12 cellular contexts compared by ENCODE assay signal in the genomic region with DNA sequence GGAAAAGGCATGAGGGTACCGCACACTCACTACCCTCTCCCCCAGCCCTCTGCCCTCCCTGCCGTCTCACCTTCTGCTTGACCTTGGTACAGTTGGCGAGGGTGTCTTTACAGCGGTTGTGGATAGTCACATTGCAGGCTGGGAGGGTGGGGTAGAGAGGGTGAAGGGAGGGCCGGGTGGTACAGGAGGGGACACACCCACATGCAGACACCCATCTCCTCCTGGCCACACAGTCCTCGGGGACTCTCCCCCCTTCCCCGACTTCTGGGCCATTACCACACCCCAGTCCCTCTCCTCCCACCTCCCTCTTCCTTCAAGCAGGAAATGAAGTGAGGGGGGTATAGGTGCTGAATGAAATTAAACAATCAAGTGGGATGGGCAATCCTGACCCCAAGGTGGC. TPM values are rescaled to one million over a fixed set of nuclear protein-coding genes. Genes with fewer than 3 reads are reported as not detected.
DNase-seq lines count a peak whose midpoint lies in the region; ATAC-seq and TF ChIP-seq lines count a peak whose summit lies in the region.
"Had no signal": no experiment of that assay in that cellular context is flagged by ENCODE, and none has a peak within 500 bp of the region (broad histone marks: within the 10 kb centered on the region; RNA-seq: fewer than 3 reads in every experiment).

No MANE protein-coding gene starts in this region.

- in situ Hi-C loops in GM23248 (cut with MboI) = no loop called here
- in situ Hi-C loops in G401 (cut with HindIII; ENCODE audit: low sequenced_read_pairs) = loop anchor here (5.0 kb wide), 1 partner anchor 46 kb away; no protein-coding TSS in a partner anchor

- no peak for TF ChIP-seq POLR2A in spleen (IDR thresholded peaks at IDR 0.05)

- H3K9ac ChIP-seq in GM23248 = peak overlapping the region; percentile 78; the same call in 1 of the 2 replicates

- peaks cover 77% of the 10 kb centered on the region for H3K79me2 ChIP-seq in GM23248 (ENCODE audit: insufficient read depth)

- H3K36me3 ChIP-seq in GM23248 (ENCODE audit: low read depth) (peaks cover 50% of the 10 kb centered on the region), spleen (peaks cover 3 to 89% (median 69%) of the 10 kb centered on the region in 6 donors)

- H3K27ac Mint-ChIP-seq in activated CD8-positive, alpha-beta T cell treated with anti-CD3 and anti-CD28 coated beads for 36 hours = peak overlapping the region; percentile 88

- H4K20me1 ChIP-seq in GM23248 (ENCODE audit: insufficient read depth) = no peaks in the 10 kb centered on the region

- 77 to 85% methylated on average over 6 to 7 of the region's 7 CpGs for WGBS in GM23248 (ENCODE audit: low coverage in 1 of 2, low lambda C conversion rate in 2 of 2, missing lambda C conversion rate in 2 of 2), 2 experiments
- 30 to 47% (median 41%) methylated on average over 6 to 7 of the region's 7 CpGs for WGBS in spleen, 5 donors

- TF ChIP-seq CTCF in activated CD8-positive, alpha-beta T cell treated with anti-CD3 and anti-CD28 coated beads for 36 hours (IDR thresholded peaks at IDR 0.05) = no peak
- TF ChIP-seq CTCF in spleen (IDR thresholded peaks at IDR 0.05 in 8 of 11, conservative IDR thresholded peaks at IDR 0.05 in 3 of 11) = no peak

- intact Hi-C loops in activated CD8-positive, alpha-beta T cell treated with anti-CD3 and anti-CD28 coated beads for 36 hours (cut with micrococcal nuclease) = no loop called here
- intact Hi-C loops in left ventricle myocardium superior (cut with micrococcal nuclease) (no loop called here), spleen (cut with DNase I; ENCODE audit: low total_unique reads) (no loop called here)

- peaks cover 45% of the 10 kb centered on the region for H3F3A ChIP-seq in GM23248 (ENCODE audit: insufficient read depth)

- H3K27ac ChIP-seq in GM23248 (no peak overlapping the region), spleen (peak overlapping the region; percentile 55 to 99 (median 92))

- no peak overlapping the region for H2AFZ ChIP-seq in GM23248

- no peaks in the 10 kb centered on the region for H3K9me2 ChIP-seq in GM23248 (ENCODE audit: insufficient read depth)

- H3K36me3 Mint-ChIP-seq in activated CD8-positive, alpha-beta T cell treated with anti-CD3 and anti-CD28 coated beads for 36 hours (ENCODE audit: low read depth) = peaks cover 73% of the 10 kb centered on the region

- DNase-seq in GM23248 (no peak), left ventricle myocardium superior (no peak), spleen (no peak), NCI-H1092 (lab: John Stamatoyannopoulos, UW) (no peak), G401 (ENCODE audit: low spot score) (no peak)
- DNase-seq in activated CD8-positive, alpha-beta T cell treated with anti-CD3 and anti-CD28 coated beads for 36 hours = no peak
- no peak for DNase-seq in activated effector memory CD4-positive, alpha-beta T cell treated with Interleukin-2 at 50 U/mL for 16 hours
- DNase-seq: DND-41; HFFc6; NCI-H226; stimulated activated CD4-positive, alpha-beta T cell treated with anti-CD3 and anti-CD28 coated beads, Interleukin-2, amount 100 ng/mL, for 48 hours had no signal

- H3K27me3 ChIP-seq in GM23248 (replicated peaks; ENCODE audit: insufficient read depth) (no peaks in the 10 kb centered on the region), spleen (replicated peaks in 1 of 7) (no peaks in the 10 kb centered on the region)

- no peaks in the 10 kb centered on the region for H3K9me3 Mint-ChIP-seq in activated CD8-positive, alpha-beta T cell treated with anti-CD3 and anti-CD28 coated beads for 36 hours
- H3K9me3 Mint-ChIP-seq: HFFc6 had no signal

- CTCF ChIA-PET in activated CD8-positive, alpha-beta T cell treated with anti-CD3 and anti-CD28 coated beads for 36 hours (lab: Charles Lee) = interaction anchor here (0.6 to 4.5 kb wide), 8 partner anchors 10 to 376 kb away, joined by 3 to 30 read pairs (median 4); a partner anchor contains a TSS

- no peaks in the 10 kb centered on the region for H3K27me3 Mint-ChIP-seq in activated CD8-positive, alpha-beta T cell treated with anti-CD3 and anti-CD28 coated beads for 36 hours

- no peak overlapping the region for H3K4me2 ChIP-seq in GM23248 (ENCODE audit: unreplicated experiment)

- H3K4me1 Mint-ChIP-seq in activated CD8-positive, alpha-beta T cell treated with anti-CD3 and anti-CD28 coated beads for 36 hours (ENCODE audit: low read depth) = peaks cover 59% of the 10 kb centered on the region

- POLR2A ChIA-PET in activated CD8-positive, alpha-beta T cell treated with anti-CD3 and anti-CD28 coated beads for 36 hours (lab: Charles Lee) = interaction anchor here (0.9 to 8.2 kb wide), 8 partner anchors 9 to 315 kb away, joined by 3 to 49 read pairs (median 7); a partner anchor contains a TSS

- peak; percentile 25 for ATAC-seq in activated CD8-positive, alpha-beta T cell treated with anti-CD3 and anti-CD28 coated beads for 36 hours
- peak; percentile 52 for ATAC-seq in left ventricle myocardium superior

- H3K4me3 ChIP-seq in GM23248 (no peak overlapping the region), spleen (peak overlapping the region in 1 of 8 donors; percentile 41)

- H3K4me3 Mint-ChIP-seq in activated CD8-positive, alpha-beta T cell treated with anti-CD3 and anti-CD28 coated beads for 36 hours = no peak overlapping the region
- H3K4me3 Mint-ChIP-seq: HFFc6 had no signal

- H3K9me3 ChIP-seq in GM23248 (ENCODE audit: low read depth) (no peaks in the 10 kb centered on the region), spleen (no peaks in the 10 kb centered on the region)

- peaks cover 37% of the 10 kb centered on the region for H3K4me1 ChIP-seq in GM23248 (ENCODE audit: insufficient read depth)
- peaks cover 66 to 97% (median 83%) of the 10 kb centered on the region in 6 donors for H3K4me1 ChIP-seq in spleen

RNA-seq across cellular contexts. Expression of a gene that starts 11.6 kb away (rescaled TPM):
- 136 and 139 TPM in 2 replicates for total RNA-seq in GM23248 (2014; rRNA removed; shearing (Covaris generic))
- polyA plus RNA-seq in GM23248 (2016; fragmentation: Nextera tagmentation; extraction: Ambion mirVana) (76.7 and 77.7 TPM in 2 replicates), spleen (10 to 100 TPM; 45.1 to 83.0 (median 63.4) TPM)
- total RNA-seq in activated CD8-positive, alpha-beta T cell treated with anti-CD3 and anti-CD28 coated beads for 36 hours = 100 to 1,000 TPM; 147 to 150 TPM
- total RNA-seq in left ventricle myocardium superior (61.2 TPM), spleen (100 to 1,000 TPM; 129 to 228 (median 192) TPM)
- total RNA-seq in G401 (2014; rRNA removed; shearing (Covaris generic)) = 20.3 and 35.9 TPM in 2 replicates

RNA-seq across cellular contexts. Expression of a gene that starts 25.3 kb away (rescaled TPM):
- not detected in 2 replicates for total RNA-seq in GM23248 (2014; rRNA removed; shearing (Covaris generic))
- 0.20 and 0.39 TPM in 2 replicates for polyA plus RNA-seq in GM23248 (2016; fragmentation: Nextera tagmentation; extraction: Ambion mirVana)
- total RNA-seq in activated CD8-positive, alpha-beta T cell treated with anti-CD3 and anti-CD28 coated beads for 36 hours = not detected
- not detected for total RNA-seq in left ventricle myocardium superior
- total RNA-seq in spleen = under 1 TPM in 1 of 7 donors, not detected in 6; 0.88 TPM
- under 1 TPM in 1 of 3 donors, not detected in 2; 0.06 TPM for polyA plus RNA-seq in spleen
- total RNA-seq in G401 (2014; rRNA removed; shearing (Covaris generic)) = not detected in 2 replicates
- total RNA-seq: HFFc6, lung microvascular endothelial cell had no signal

RNA-seq across cellular contexts. Expression of a gene that starts 32.5 kb away (rescaled TPM):
- total RNA-seq in GM23248 (2014; rRNA removed; shearing (Covaris generic)) = 24.2 TPM in 2 replicates
- polyA plus RNA-seq in GM23248 (2016; fragmentation: Nextera tagmentation; extraction: Ambion mirVana) (25.3 and 27.8 TPM in 2 replicates), spleen (10 to 100 TPM; 24.9 to 33.8 (median 29.3) TPM)
- total RNA-seq in activated CD8-positive, alpha-beta T cell treated with anti-CD3 and anti-CD28 coated beads for 36 hours = 10 to 100 TPM; 68.1 to 71.3 TPM
- total RNA-seq in left ventricle myocardium superior (22.6 TPM), spleen (10 to 100 TPM; 43.2 to 70.5 (median 59.3) TPM)
- total RNA-seq in G401 (2014; rRNA removed; shearing (Covaris generic)) = 30.0 and 52.6 TPM in 2 replicates

RNA-seq across cellular contexts. Expression of a gene that starts 54.0 kb away (rescaled TPM):
- 433 and 695 TPM in 2 replicates for total RNA-seq in GM23248 (2014; rRNA removed; shearing (Covaris generic))
- polyA plus RNA-seq in GM23248 (2016; fragmentation: Nextera tagmentation; extraction: Ambion mirVana) = 318 and 327 TPM in 2 replicates
- total RNA-seq in activated CD8-positive, alpha-beta T cell treated with anti-CD3 and anti-CD28 coated beads for 36 hours = 100 to 1,000 TPM; 148 to 150 TPM
- 75.8 TPM for total RNA-seq in left ventricle myocardium superior
- 100 to 1,000 TPM; 152 to 254 (median 183) TPM for total RNA-seq in spleen
- polyA plus RNA-seq in spleen = 100 to 1,000 TPM; 198 to 291 (median 224) TPM
- total RNA-seq in G401 (2014; rRNA removed; shearing (Covaris generic)) = 257 and 273 TPM in 2 replicates

RNA-seq across cellular contexts. Expression of a gene that starts 55.6 kb away (rescaled TPM):
- total RNA-seq in GM23248 (2014; rRNA removed; shearing (Covaris generic)) = 29.7 and 32.4 TPM in 2 replicates
- polyA plus RNA-seq in GM23248 (2016; fragmentation: Nextera tagmentation; extraction: Ambion mirVana) (30.5 and 33.1 TPM in 2 replicates), spleen (10 to 100 TPM in 2 of 3 donors, 1 to 10 TPM in 1; 9.0 to 16.3 (median 10.2) TPM)
- 10 to 100 TPM; 21.6 to 24.1 TPM for total RNA-seq in activated CD8-positive, alpha-beta T cell treated with anti-CD3 and anti-CD28 coated beads for 36 hours
- total RNA-seq in left ventricle myocardium superior (18.7 TPM), spleen (10 to 100 TPM; 48.1 to 66.2 (median 52.6) TPM)
- total RNA-seq in G401 (2014; rRNA removed; shearing (Covaris generic)) = 22.6 and 43.9 TPM in 2 replicates
